ENCODE assay signal across 9 cellular contexts in the genomic region with DNA sequence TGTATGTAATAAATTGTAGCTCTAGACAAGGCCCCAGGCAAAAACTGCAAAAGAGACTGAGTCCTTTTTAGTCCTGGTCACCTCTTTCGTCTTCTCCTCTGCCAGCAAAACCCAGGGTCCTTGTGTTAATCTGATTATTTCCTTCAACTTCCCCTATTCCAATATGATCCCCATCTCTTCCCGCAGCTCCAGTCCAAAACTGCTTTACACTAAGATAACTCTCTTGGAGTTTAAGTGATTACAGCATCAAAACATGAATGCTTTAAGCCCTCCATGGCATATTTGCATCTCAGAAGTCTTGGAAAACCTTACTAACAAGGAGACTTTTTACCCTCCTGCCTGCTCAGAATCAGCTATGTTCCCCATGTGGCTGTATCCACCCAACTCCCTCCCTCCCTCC. TPM values are rescaled to one million over a fixed set of nuclear protein-coding genes. Genes with fewer than 3 reads are reported as not detected.
"Had no signal": no experiment of that assay in that cellular context is flagged by ENCODE, and none has a peak within 500 bp of the region (broad histone marks: within the 10 kb centered on the region; RNA-seq: fewer than 3 reads in every experiment).

No MANE protein-coding gene starts in this region.

- H3K27ac Mint-ChIP-seq: GM23338, H9 had no signal

- H2AFZ ChIP-seq: GM23338 had no signal

- ATAC-seq: GM23338 had no signal

- H3K4me3 ChIP-seq: GM23338 had no signal

- H3K4me2 ChIP-seq: GM23338 had no signal

- H3K4me3 Mint-ChIP-seq: GM23338, H9 had no signal

- H3K9me3 Mint-ChIP-seq: GM23338 had no signal

- DNase-seq: H9, HCEC 1CT, IMR-90, KBM-7 had no signal

- FAIRE-seq: H1, H54, HTR-8/SVneo had no signal

RNA-seq across cellular contexts. Expression of gene MAGEA1, which starts 59.3 kb away (rescaled TPM):
- total RNA-seq: GM23338, H1, H9, HT-29, IMR-90 had no signal
- polyA plus RNA-seq: GM23338, H1, IMR-90 had no signal
